30 cellular contexts compared by ENCODE assay signal in the genomic region with DNA sequence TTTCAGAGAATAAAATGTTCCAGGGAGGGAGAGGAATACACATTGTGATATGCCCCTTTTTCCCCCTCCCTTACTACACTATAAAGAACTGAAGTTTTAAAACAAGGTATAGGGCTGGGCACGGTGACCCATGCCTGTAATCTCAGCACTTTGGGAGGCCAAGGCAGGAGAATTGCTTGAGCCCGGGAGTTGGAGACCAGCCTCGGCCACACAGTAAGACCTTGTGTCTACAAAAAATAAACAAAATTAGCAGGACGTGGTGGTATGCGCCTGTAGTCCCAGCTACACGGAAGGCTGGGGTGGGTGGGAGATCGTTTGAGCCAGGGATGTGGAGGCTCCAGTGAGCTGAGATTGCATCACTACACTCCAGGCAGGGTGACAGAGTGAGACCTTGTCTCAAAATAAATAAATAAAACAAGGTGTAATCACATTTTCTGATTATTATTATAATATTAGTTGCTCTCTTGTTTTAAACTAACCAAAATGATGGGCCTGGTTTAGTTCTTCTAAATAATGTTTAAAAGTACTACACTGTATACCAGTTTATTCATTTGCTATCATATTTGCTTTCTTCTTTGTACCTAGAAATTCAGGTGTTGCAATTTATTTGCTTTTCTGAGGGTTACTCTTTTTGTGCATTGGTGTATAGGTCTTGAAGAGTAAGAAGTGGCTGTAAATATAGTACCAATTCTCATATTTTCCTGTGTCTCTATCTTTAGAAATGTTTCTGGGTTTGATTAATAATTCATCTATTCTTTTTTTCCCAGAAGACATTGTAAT.
"Had no signal": no experiment of that assay in that cellular context is flagged by ENCODE, and none has a peak within 500 bp of the region (broad histone marks: within the 10 kb centered on the region; RNA-seq: fewer than 3 reads in every experiment).

No MANE protein-coding gene starts in this region.

- H3K4me1 Mint-ChIP-seq: activated CD4-positive, alpha-beta memory T cell treated with anti-CD3 and anti-CD28 coated beads, Interleukin-2, amount 10 ng/mL, durations not matched to agents 7 days and 5 days; activated CD4-positive, alpha-beta T cell treated with anti-CD3 and anti-CD28 coated beads, Interleukin-2, amount 10 ng/mL, durations not matched to agents 7 days and 5 days; activated T-helper 17 cell treated with anti-CD3 and anti-CD28 coated beads, Interleukin-2, amount 50 U/mL, for 72 hours; brain had no signal

- H3K4me3 ChIP-seq: breast epithelium, cardiac muscle cell, esophagus muscularis mucosa, gastrocnemius medialis, heart left ventricle had no signal

- H3K27me3 Mint-ChIP-seq: activated CD4-positive, alpha-beta memory T cell treated with anti-CD3 and anti-CD28 coated beads, Interleukin-2, amount 10 ng/mL, durations not matched to agents 7 days and 5 days; activated CD4-positive, alpha-beta T cell treated with anti-CD3 and anti-CD28 coated beads, Interleukin-2, amount 10 ng/mL, durations not matched to agents 7 days and 5 days; activated T-helper 17 cell treated with anti-CD3 and anti-CD28 coated beads, Interleukin-2, amount 50 U/mL, for 72 hours; brain had no signal

- H3K9me3 ChIP-seq: breast epithelium, esophagus muscularis mucosa, gastrocnemius medialis, heart left ventricle had no signal

- H3K27ac Mint-ChIP-seq: activated CD4-positive, alpha-beta memory T cell treated with anti-CD3 and anti-CD28 coated beads, Interleukin-2, amount 10 ng/mL, durations not matched to agents 7 days and 5 days; activated CD4-positive, alpha-beta T cell treated with anti-CD3 and anti-CD28 coated beads, Interleukin-2, amount 10 ng/mL, durations not matched to agents 7 days and 5 days; activated naive CD8-positive, alpha-beta T cell; activated T-helper 17 cell treated with anti-CD3 and anti-CD28 coated beads, Interleukin-2, amount 50 U/mL, for 72 hours; brain; effector memory CD8-positive, alpha-beta T cell had no signal

- ATAC-seq: activated T-cell treated with anti-CD3 and anti-CD28 coated beads, Interleukin-2, amount 50 U/mL, for 4 hours; activated T-helper 17 cell treated with anti-CD3 and anti-CD28 coated beads, Interleukin-2, amount 50 U/mL, for 72 hours; effector memory CD8-positive, alpha-beta T cell; foreskin keratinocyte; gastrocnemius medialis; heart left ventricle had no signal

- DNase-seq: activated CD4-positive, alpha-beta memory T cell treated with anti-CD3 and anti-CD28 coated beads, Interleukin-2, amount 10 ng/mL, durations not matched to agents 7 days and 5 days; activated CD4-positive, alpha-beta T cell treated with anti-CD3 and anti-CD28 coated beads for 1 hour; activated CD4-positive, alpha-beta T cell treated with anti-CD3 and anti-CD28 coated beads for 4 hours; activated CD4-positive, alpha-beta T cell treated with anti-CD3 and anti-CD28 coated beads, Interleukin-2, amount 10 ng/mL, durations not matched to agents 7 days and 5 days; activated CD4-positive, alpha-beta T cell treated with anti-CD3 and anti-CD28 coated beads, Interleukin-2, amount 50 U/mL, for 4 hours; activated effector memory CD4-positive, alpha-beta T cell treated with Interleukin-2 at 50 U/mL for 16 hours; activated gamma-delta T cell treated with Interleukin-2 at 50 U/mL for 16 hours; activated naive CD4-positive, alpha-beta T cell treated with anti-CD3 and anti-CD28 coated beads, Interleukin-2, amount 50 U/mL, for 16 hours; activated naive CD4-positive, alpha-beta T cell treated with Interleukin-2 at 50 U/mL for 16 hours; activated T-cell treated with anti-CD3 and anti-CD28 coated beads, Interleukin-2, amount 50 U/mL, for 4 hours; amniotic stem cell; anterior cingulate cortex; central memory CD4-positive, alpha-beta T cell; cerebellar nuclear complex; cortex of kidney; dermis blood vessel endothelial cell; effector CD4-positive, alpha-beta T cell; effector memory CD8-positive, alpha-beta T cell; erythroblast; foreskin keratinocyte; gastrocnemius medialis; glutamatergic neuron; heart left ventricle; T-helper 2 cell had no signal

- H3K4me1 ChIP-seq: breast epithelium, esophagus muscularis mucosa, foreskin keratinocyte, gastrocnemius medialis, heart left ventricle had no signal

- H3K9me3 Mint-ChIP-seq: activated CD4-positive, alpha-beta memory T cell treated with anti-CD3 and anti-CD28 coated beads, Interleukin-2, amount 10 ng/mL, durations not matched to agents 7 days and 5 days; activated CD4-positive, alpha-beta T cell treated with anti-CD3 and anti-CD28 coated beads, Interleukin-2, amount 10 ng/mL, durations not matched to agents 7 days and 5 days; activated T-cell treated with anti-CD3 and anti-CD28 coated beads, Interleukin-2, amount 50 U/mL, for 4 hours; activated T-helper 17 cell treated with anti-CD3 and anti-CD28 coated beads, Interleukin-2, amount 50 U/mL, for 72 hours; effector memory CD8-positive, alpha-beta T cell had no signal

- H3K36me3 ChIP-seq: breast epithelium, cardiac muscle cell, esophagus muscularis mucosa, gastrocnemius medialis, heart left ventricle had no signal

- H3K27ac ChIP-seq: breast epithelium, cardiac muscle cell, esophagus muscularis mucosa, foreskin keratinocyte, gastrocnemius medialis, heart left ventricle had no signal

- H3K27me3 ChIP-seq: cardiac muscle cell, esophagus muscularis mucosa, foreskin keratinocyte, gastrocnemius medialis had no signal

- H3K36me3 Mint-ChIP-seq: activated naive CD8-positive, alpha-beta T cell; brain had no signal

- H3K4me3 Mint-ChIP-seq: activated CD4-positive, alpha-beta memory T cell treated with anti-CD3 and anti-CD28 coated beads, Interleukin-2, amount 10 ng/mL, durations not matched to agents 7 days and 5 days; activated CD4-positive, alpha-beta T cell treated with anti-CD3 and anti-CD28 coated beads, Interleukin-2, amount 10 ng/mL, durations not matched to agents 7 days and 5 days; activated naive CD8-positive, alpha-beta T cell; activated T-cell treated with anti-CD3 and anti-CD28 coated beads, Interleukin-2, amount 50 U/mL, for 4 hours; activated T-helper 17 cell treated with anti-CD3 and anti-CD28 coated beads, Interleukin-2, amount 50 U/mL, for 72 hours; brain; effector memory CD8-positive, alpha-beta T cell had no signal
